20 cellular contexts compared by ENCODE assay signal in the genomic region with DNA sequence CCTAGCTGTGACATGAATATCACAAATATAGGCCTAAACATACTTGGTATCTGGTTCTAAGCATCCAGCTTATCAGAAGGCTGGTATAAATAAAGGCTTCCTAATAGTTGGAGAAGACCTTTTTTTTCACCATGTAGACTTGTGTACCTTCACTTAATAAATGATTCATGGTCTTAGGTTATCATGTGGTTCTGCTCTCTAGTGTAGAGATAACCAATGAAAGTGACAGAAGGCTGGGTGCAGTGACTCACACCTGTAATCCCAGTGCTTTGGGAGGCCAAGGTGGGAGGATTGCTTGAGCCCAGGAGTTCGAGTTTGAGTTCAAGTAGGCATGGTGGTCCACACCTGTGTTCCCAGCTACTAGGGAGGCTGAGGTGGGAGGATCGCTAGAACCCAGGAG. TPM values are rescaled to one million over a fixed set of nuclear protein-coding genes. Genes with fewer than 3 reads are reported as not detected.
A peak's percentile ranks its signal among the peaks of the same experiment; 100 is the strongest.
DNase-seq lines count a peak whose midpoint lies in the region; ATAC-seq, FAIRE-seq and TF ChIP-seq lines count a peak whose summit lies in the region.
"Had no signal": no experiment of that assay in that cellular context is flagged by ENCODE, and none has a peak within 500 bp of the region (broad histone marks: within the 10 kb centered on the region; RNA-seq: fewer than 3 reads in every experiment).

No MANE protein-coding gene starts in this region.

- no peak overlapping the region for H3K4me2 ChIP-seq in K562 (ENCODE audit: insufficient read depth, low read length)

- H3K9me1 ChIP-seq in K562 (ENCODE audit: control insufficient read depth, insufficient read depth, low read length) = no peaks in the 10 kb centered on the region

- H3K36me3 Mint-ChIP-seq in activated T-cell treated with anti-CD3 and anti-CD28 coated beads, Interleukin-2, amount 50 U/mL, for 72 hours (ENCODE audit: insufficient read depth in 2 of 2) = peaks cover 6 to 25% of the 10 kb centered on the region in 2 donors
- peaks cover 13% of the 10 kb centered on the region for H3K36me3 Mint-ChIP-seq in activated T-cell treated with anti-CD3 and anti-CD28 coated beads, Interleukin-2, amount 50 U/mL, for 4 hours (ENCODE audit: insufficient read depth)
- H3K36me3 Mint-ChIP-seq in IgD-negative memory B cell = peaks cover 4% of the 10 kb centered on the region
- peaks cover 72% of the 10 kb centered on the region for H3K36me3 Mint-ChIP-seq in Caco-2 (ENCODE audit: insufficient read depth, unreplicated experiment)

- no peaks in the 10 kb centered on the region for H3K27me3 Mint-ChIP-seq in activated T-cell treated with anti-CD3 and anti-CD28 coated beads, Interleukin-2, amount 50 U/mL, for 72 hours (ENCODE audit: low read depth)
- H3K27me3 Mint-ChIP-seq in activated T-cell treated with anti-CD3 and anti-CD28 coated beads, Interleukin-2, amount 50 U/mL, for 4 hours (ENCODE audit: low read depth) = no peaks in the 10 kb centered on the region
- H3K27me3 Mint-ChIP-seq in IgD-negative memory B cell (no peaks in the 10 kb centered on the region), Caco-2 (ENCODE audit: insufficient read depth, unreplicated experiment) (no peaks in the 10 kb centered on the region)
- H3K27me3 Mint-ChIP-seq: activated B cell treated with CpG ODN at 0.5 μM for 24 hours had no signal

- no TSS peak for BruUV-seq in K562 (replicated peaks; lab: Mats Ljungman, UMichigan)
- BruUV-seq in Caco-2 (replicated peaks; lab: Mats Ljungman, UMichigan) = no TSS peak

- peaks cover 53% of the 10 kb centered on the region for H3K79me2 ChIP-seq in K562 (ENCODE audit: control insufficient read depth, insufficient read depth, low read length)

- intact Hi-C loops in K562 (cut with micrococcal nuclease) = no loop called here
- intact Hi-C loops in Caco-2 (cut with micrococcal nuclease; ENCODE audit: unreplicated experiment) = no loop called here

- H3K4me3 Mint-ChIP-seq in activated T-cell treated with anti-CD3 and anti-CD28 coated beads, Interleukin-2, amount 50 U/mL, for 72 hours = peak overlapping the region in 1 of 2 donors; percentile 36
- no peak overlapping the region for H3K4me3 Mint-ChIP-seq in activated T-cell treated with anti-CD3 and anti-CD28 coated beads, Interleukin-2, amount 50 U/mL, for 4 hours
- H3K4me3 Mint-ChIP-seq in IgD-negative memory B cell = peak overlapping the region in 1 of 4 donors; percentile 74
- H3K4me3 Mint-ChIP-seq in Caco-2 (ENCODE audit: unreplicated experiment) = no peak overlapping the region
- H3K4me3 Mint-ChIP-seq: activated B cell treated with CpG ODN at 0.5 μM for 24 hours had no signal

- 0 out of 2 replicates have a peak, but pooled peaks have one; percentile 28 for TF ChIP-seq POLR2A in K562 (conservative IDR thresholded peaks at IDR 0.05)

- no peak overlapping the region for H3K27ac Mint-ChIP-seq in activated T-cell treated with anti-CD3 and anti-CD28 coated beads, Interleukin-2, amount 50 U/mL, for 72 hours
- H3K27ac Mint-ChIP-seq in IgD-negative memory B cell (peak overlapping the region in 2 of 3 donors; percentile 22 to 40), Caco-2 (ENCODE audit: unreplicated experiment) (no peak overlapping the region)
- H3K27ac Mint-ChIP-seq: activated B cell treated with CpG ODN at 0.5 μM for 24 hours had no signal

- FAIRE-seq in K562 (lab: Jason Lieb, UNC) (no peak), small intestine (lab: Jason Lieb, UNC) (no peak)
- FAIRE-seq: frontal cortex had no signal

- no peak overlapping the region; a peak in 1 of 4 replicates for H3K9ac ChIP-seq in K562 (ENCODE audit: insufficient read depth in 1 of 2, low read depth in 2 of 2, low read length in 2 of 2)

- H3K27ac ChIP-seq in K562 (ENCODE audit: extremely low read depth, low read depth, low read length) = no peak overlapping the region
- H3K27ac ChIP-seq in small intestine (ENCODE audit: low read depth in 1 of 2, low read length in 1 of 2) = no peak overlapping the region
- H3K27ac ChIP-seq: prostate gland, SJSA1, thyroid gland had no signal

- H3K4me3 ChIP-seq in K562 (no peak overlapping the region), small intestine (ENCODE audit: low read depth in 1 of 2, low read length in 2 of 2) (no peak overlapping the region), Caco-2 (ENCODE audit: low read depth, low read length) (no peak overlapping the region)
- H3K4me3 ChIP-seq: prostate gland, SJSA1, thyroid gland had no signal

- no peak for TF ChIP-seq EP300 in K562 (IDR thresholded peaks at IDR 0.05; ENCODE audit: low read length)

- DNase-seq in activated T-cell treated with anti-CD3 and anti-CD28 coated beads, Interleukin-2, amount 50 U/mL, for 72 hours = peak in 1 of 2 donors; percentile 23
- no peak for DNase-seq in activated T-cell treated with anti-CD3 and anti-CD28 coated beads, Interleukin-2, amount 50 U/mL, for 4 hours
- DNase-seq in K562 (ENCODE audit: extremely low read depth in 1 of 4, low spot score in 3 of 4) (no peak), small intestine (peak; percentile 10), Caco-2 (no peak), GM13977 (ENCODE audit: low spot score) (no peak), COLO668 (lab: John Stamatoyannopoulos, UW; ENCODE audit: unreplicated experiment) (no peak)
- DNase-seq: activated B cell treated with CpG ODN at 0.5 μM for 24 hours, amniotic stem cell, Calu3, GOT3, left cardiac atrium, mesenchymal stem cell, NCI-H187 treated with DMSO at 0.1 percent for 48 hours, NCI-H345, thyroid gland had no signal

- peaks cover 41% of the 10 kb centered on the region for H3K4me1 Mint-ChIP-seq in activated T-cell treated with anti-CD3 and anti-CD28 coated beads, Interleukin-2, amount 50 U/mL, for 72 hours (ENCODE audit: low read depth)
- H3K4me1 Mint-ChIP-seq in activated T-cell treated with anti-CD3 and anti-CD28 coated beads, Interleukin-2, amount 50 U/mL, for 4 hours (ENCODE audit: low read depth) = peaks cover 33% of the 10 kb centered on the region
- H3K4me1 Mint-ChIP-seq in IgD-negative memory B cell = peaks cover 19 to 23% (median 23%) of the 10 kb centered on the region in 3 donors
- H3K4me1 Mint-ChIP-seq in Caco-2 (ENCODE audit: low read depth, unreplicated experiment) = peaks cover 12% of the 10 kb centered on the region

- TF ChIP-seq RAD21 in K562 (CRISPR knock-in tag; conservative IDR thresholded peaks at IDR 0.05 in 1 of 2, IDR thresholded peaks at IDR 0.05 in 1 of 2) = no peak

- ATAC-seq in activated T-cell treated with anti-CD3 and anti-CD28 coated beads, Interleukin-2, amount 50 U/mL, for 72 hours (replicated peaks in 1 of 2) = peak; percentile 25 to 38
- no peak for ATAC-seq in activated T-cell treated with anti-CD3 and anti-CD28 coated beads, Interleukin-2, amount 50 U/mL, for 4 hours
- ATAC-seq in K562 = no peak
- ATAC-seq: left cardiac atrium had no signal

- no peak for TF ChIP-seq CTCF in K562 (IDR thresholded peaks at IDR 0.05 in 2 of 3, conservative IDR thresholded peaks at IDR 0.05 in 1 of 3; ENCODE audit: insufficient read depth in 2 of 3, low read depth in 1 of 3, low read length in 3 of 3)
- TF ChIP-seq CTCF in Caco-2 (IDR thresholded peaks at IDR 0.05; ENCODE audit: insufficient read depth in 1 of 2, low read depth in 1 of 2, low read length in 1 of 2, severe bottlenecking in 1 of 2, unreplicated experiment in 1 of 2) = no peak
- TF ChIP-seq CTCF in GM13977 (IDR thresholded peaks at IDR 0.05; ENCODE audit: extremely low read depth, insufficient read depth, missing control alignments) = no peak

- H4K20me1 ChIP-seq in K562 (replicated peaks; ENCODE audit: control insufficient read depth, insufficient read depth, low read length) = no peaks in the 10 kb centered on the region; the same call in 1 of the 2 replicates

- in situ Hi-C loops in K562 (cut with MboI) = no loop called here
- in situ Hi-C loops in GM13977 (cut with MboI; ENCODE audit: low pct_unique_long_range_greater_than_20kb, low sequenced_read_pairs, unreplicated experiment) = no loop called here

- peaks cover 4 to 6% of the 10 kb centered on the region in 2 experiments; a peak in 4 of 5 replicates for H3K4me1 ChIP-seq in K562 (replicated peaks in 1 of 2; ENCODE audit: control insufficient read depth in 2 of 2, insufficient read depth in 2 of 2, low read length in 2 of 2)
- peaks cover 0 to 6% of the 10 kb centered on the region in 2 donors for H3K4me1 ChIP-seq in small intestine (ENCODE audit: control insufficient read depth in 2 of 2, insufficient read depth in 1 of 2, low read depth in 1 of 2, low read length in 1 of 2)
- peaks cover 6% of the 10 kb centered on the region; the same call in 1 of the 2 replicates for H3K4me1 ChIP-seq in Caco-2

- H3K27me3 ChIP-seq in K562 (ENCODE audit: control insufficient read depth in 2 of 2, insufficient read depth in 2 of 2, low read length in 2 of 2) (no peaks in the 10 kb centered on the region), small intestine (ENCODE audit: control insufficient read depth in 2 of 2, insufficient read depth in 2 of 2, low read length in 2 of 2) (no peaks in the 10 kb centered on the region), Caco-2 (replicated peaks; ENCODE audit: control insufficient read depth, insufficient read depth, low read length) (no peaks in the 10 kb centered on the region)
- H3K27me3 ChIP-seq: SJSA1, thyroid gland had no signal

- no peaks in the 10 kb centered on the region for H3K9me3 ChIP-seq in K562 (replicated peaks; ENCODE audit: control insufficient read depth, insufficient read depth, low read depth, low read length)
- H3K9me3 ChIP-seq in small intestine (ENCODE audit: control insufficient read depth, low read depth) = no peaks in the 10 kb centered on the region
- H3K9me3 ChIP-seq in Caco-2 = no peaks in the 10 kb centered on the region
- H3K9me3 ChIP-seq: prostate gland, SJSA1, thyroid gland had no signal

- H3K36me3 ChIP-seq in K562 (ENCODE audit: control insufficient read depth, insufficient read depth, low read length) (peaks cover 55% of the 10 kb centered on the region), small intestine (ENCODE audit: control insufficient read depth in 2 of 2, insufficient read depth in 2 of 2, low read length in 2 of 2) (peaks cover 0 to 4% of the 10 kb centered on the region in 2 donors), Caco-2 (ENCODE audit: control insufficient read depth, insufficient read depth, low read length) (no peaks in the 10 kb centered on the region; the same call in 1 of the 2 replicates)
- H3K36me3 ChIP-seq: prostate gland had no signal

- WGBS in K562 (ENCODE audit: insufficient coverage, low coverage, missing lambda C conversion rate) = 58% methylated on average over 2 of the region's 2 CpGs
- WGBS in small intestine, 3 donors = 67 to 81% (median 74%) methylated on average over 2 of the region's 2 CpGs

- CTCF ChIA-PET in K562 (lab: Yijun Ruan, JAX; ENCODE audit: low intra/inter-chr PET ratio) (no interaction called here), Caco-2 (lab: Charles Lee) (no interaction called here)

- no peak overlapping the region for H2AFZ ChIP-seq in K562 (ENCODE audit: low read depth, low read length)

- POLR2A ChIA-PET in K562 (lab: Yijun Ruan, JAX) (interaction anchor here (0.9 to 1.0 kb wide), 2 partner anchors 24 to 215 kb away, joined by 3 to 4 read pairs; no protein-coding TSS in a partner anchor), Caco-2 (lab: Charles Lee) (no interaction called here)

- H3K9me3 Mint-ChIP-seq in activated T-cell treated with anti-CD3 and anti-CD28 coated beads, Interleukin-2, amount 50 U/mL, for 72 hours = no peaks in the 10 kb centered on the region
- H3K9me3 Mint-ChIP-seq in activated T-cell treated with anti-CD3 and anti-CD28 coated beads, Interleukin-2, amount 50 U/mL, for 4 hours = no peaks in the 10 kb centered on the region
- H3K9me3 Mint-ChIP-seq in IgD-negative memory B cell = no peaks in the 10 kb centered on the region
- no peaks in the 10 kb centered on the region for H3K9me3 Mint-ChIP-seq in Caco-2 (ENCODE audit: unreplicated experiment)
- H3K9me3 Mint-ChIP-seq: activated B cell treated with CpG ODN at 0.5 μM for 24 hours had no signal

RNA-seq across cellular contexts. Expression of gene DDX19A, which starts 3.1 kb away (rescaled TPM):
- 10 to 100 TPM; 37.1 to 46.8 TPM for total RNA-seq in activated T-cell treated with anti-CD3 and anti-CD28 coated beads, Interleukin-2, amount 50 U/mL, for 72 hours
- 10 to 100 TPM; 77.5 to 86.6 (median 78.7) TPM for total RNA-seq in activated T-cell treated with anti-CD3 and anti-CD28 coated beads, Interleukin-2, amount 50 U/mL, for 4 hours
- polyA plus RNA-seq in IgD-negative memory B cell = 38.2 TPM
- 122 and 174 TPM in 2 replicates for total RNA-seq in K562 (2011; cell fraction: chromatin; rRNA removed; ENCODE audit: low replicate concordance)
- 95.5 and 98.1 TPM in 2 replicates for total RNA-seq in K562 (2011; cell fraction: nucleolus; rRNA removed)
- total RNA-seq in K562 (2011; cell fraction: nucleoplasm; rRNA removed) = 92.9 and 93.8 TPM in 2 replicates
- total RNA-seq in K562 (2014; rRNA removed) = 65.6 and 77.8 TPM in 2 replicates
- 59.9 and 60.2 TPM in 2 replicates for total RNA-seq in K562 (2014; rRNA removed; fragmentation: Illumina TruSeq; extraction: Trizol)
- 65.4 and 68.5 TPM in 2 replicates for total RNA-seq in K562 (2015; rRNA removed; fragmentation: Illumina TruSeq; extraction: Trizol)
- total RNA-seq in K562 (2021) = 50.1 and 55.2 TPM in 2 replicates
- polyA plus RNA-seq in K562 (2011; rRNA removed) = 49.3 and 71.7 TPM in 2 replicates
- 39.4 and 43.8 TPM in 2 replicates for polyA plus RNA-seq in K562 (2011; cell fraction: cytosol; rRNA removed)
- 25.8 and 28.7 TPM in 2 replicates for polyA plus RNA-seq in K562 (2011; cell fraction: nucleus; rRNA removed)
- polyA plus RNA-seq in K562 (2012) = 31.1 and 46.3 TPM in 2 replicates
- polyA plus RNA-seq in K562 (2014; fragmentation: Illumina TruSeq; extraction: Trizol) = 82.2 and 95.9 TPM in 2 replicates
- 10 to 100 TPM; 27.3 to 57.9 TPM for polyA plus RNA-seq in K562 (2014; fragmentation: Nextera tagmentation; extraction: Ambion mirVana)
- polyA plus RNA-seq in K562 (2014; rRNA removed) = 66.4 and 74.9 TPM in 2 replicates
- polyA minus RNA-seq in K562 (2011; rRNA and poly(A)+ RNA removed) = 57.5 and 74.1 TPM in 2 replicates
- polyA minus RNA-seq in K562 (2011; cell fraction: cytosol; rRNA and poly(A)+ RNA removed) = 45.6 and 49.6 TPM in 2 replicates
- polyA minus RNA-seq in K562 (2011; cell fraction: nucleus; rRNA and poly(A)+ RNA removed) = 29.6 and 42.8 TPM in 2 replicates
- polyA plus RNA-seq in small intestine = 10 to 100 TPM; 11.0 to 24.0 (median 12.7) TPM
- 62.0 and 72.5 TPM in 2 replicates for total RNA-seq in Caco-2 (2022)

RNA-seq across cellular contexts. Expression of gene DDX19B, which starts 50.8 kb away (rescaled TPM):
- total RNA-seq in activated T-cell treated with anti-CD3 and anti-CD28 coated beads, Interleukin-2, amount 50 U/mL, for 72 hours = 10 to 100 TPM; 52.6 to 61.0 TPM
- total RNA-seq in activated T-cell treated with anti-CD3 and anti-CD28 coated beads, Interleukin-2, amount 50 U/mL, for 4 hours = 10 to 100 TPM; 19.7 to 24.4 (median 21.8) TPM
- polyA plus RNA-seq in IgD-negative memory B cell (53.8 TPM), K562 (2011; rRNA removed) (18.9 and 32.1 TPM in 2 replicates), K562 (2014; fragmentation: Illumina TruSeq; extraction: Trizol) (32.9 and 39.9 TPM in 2 replicates), K562 (2014; fragmentation: Nextera tagmentation; extraction: Ambion mirVana) (10 to 100 TPM in 1 of 2 experiments, 1 to 10 TPM in 1; 7.0 to 10.6 TPM), K562 (2014; rRNA removed) (11.1 and 23.8 TPM in 2 replicates), small intestine (10 to 100 TPM; 21.3 to 28.9 (median 27.5) TPM)
- 18.9 and 27.1 TPM in 2 replicates for total RNA-seq in K562 (2011; cell fraction: chromatin; rRNA removed; ENCODE audit: low replicate concordance)
- 11.4 and 15.5 TPM in 2 replicates for total RNA-seq in K562 (2011; cell fraction: nucleolus; rRNA removed)
- total RNA-seq in K562 (2011; cell fraction: nucleoplasm; rRNA removed) = 14.7 and 15.8 TPM in 2 replicates
- total RNA-seq in K562 (2014; rRNA removed) (25.8 and 27.2 TPM in 2 replicates), K562 (2014; rRNA removed; fragmentation: Illumina TruSeq; extraction: Trizol) (19.3 and 23.3 TPM in 2 replicates), K562 (2015; rRNA removed; fragmentation: Illumina TruSeq; extraction: Trizol) (18.5 and 19.6 TPM in 2 replicates), K562 (2021) (19.2 and 20.8 TPM in 2 replicates), Caco-2 (2022) (72.4 and 74.5 TPM in 2 replicates)
- 21.5 and 22.1 TPM in 2 replicates for polyA plus RNA-seq in K562 (2011; cell fraction: cytosol; rRNA removed)
- polyA plus RNA-seq in K562 (2011; cell fraction: nucleus; rRNA removed) = 23.9 and 30.1 TPM in 2 replicates
- polyA plus RNA-seq in K562 (2012) = 18.9 and 26.8 TPM in 2 replicates
- polyA minus RNA-seq in K562 (2011; rRNA and poly(A)+ RNA removed) = 8.4 and 11.6 TPM in 2 replicates
- polyA minus RNA-seq in K562 (2011; cell fraction: cytosol; rRNA and poly(A)+ RNA removed) = 7.3 and 12.2 TPM in 2 replicates
- 3.0 and 6.3 TPM in 2 replicates for polyA minus RNA-seq in K562 (2011; cell fraction: nucleus; rRNA and poly(A)+ RNA removed)

Comparison
In these comparisons a context has a peak if more than half of its experiments do, and no peak if none do; other contexts are left out.
1. ATAC-seq: peak in activated T-cell treated with anti-CD3 and anti-CD28 coated beads, Interleukin-2, amount 50 U/mL, for 72 hours (2 of 2); none in activated T-cell treated with anti-CD3 and anti-CD28 coated beads, Interleukin-2, amount 50 U/mL, for 4 hours (0 of 2) and K562 (single experiment).
2. H3K27ac Mint-ChIP-seq: peak in IgD-negative memory B cell (2 of 3); none in activated T-cell treated with anti-CD3 and anti-CD28 coated beads, Interleukin-2, amount 50 U/mL, for 72 hours (single experiment) and Caco-2 (single experiment).